Comparison of ENCODE assay signal across 1 cellular context in the genomic region with DNA sequence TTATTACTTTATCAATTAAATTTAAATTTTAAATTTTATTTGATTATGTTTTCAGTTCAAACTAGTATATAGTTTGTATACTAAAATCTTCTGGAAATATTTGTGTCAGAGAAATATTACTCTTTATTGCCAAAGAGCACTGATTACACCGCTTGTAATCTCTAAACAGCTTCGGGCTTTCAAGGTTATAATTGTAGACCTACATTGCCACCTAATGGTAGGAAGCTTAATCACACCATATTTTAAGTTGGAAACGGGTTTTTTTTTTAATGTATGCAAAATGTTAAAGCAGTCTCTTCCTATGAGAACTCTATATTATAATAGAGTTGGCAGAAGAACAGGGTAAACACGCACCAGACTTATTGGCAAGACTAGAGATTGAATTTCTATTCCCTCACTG.
TF ChIP-seq lines count a peak whose summit lies in the region.

No MANE protein-coding gene starts in this region.

TF ChIP-seq in HepG2, 621 proteins besides CTCF, POLR2A, EP300 and RAD21 (continued from another document):
- TF ChIP-seq TERF1 (CRISPR knock-in tag; IDR thresholded peaks at IDR 0.05) (no peak), SNAPC4 (CRISPR knock-in tag; IDR thresholded peaks at IDR 0.05) (no peak), KDM5A (IDR thresholded peaks at IDR 0.05; ENCODE audit: borderline replicate concordance, low read length) (no peak)
- TF ChIP-seq, protein P1, sequence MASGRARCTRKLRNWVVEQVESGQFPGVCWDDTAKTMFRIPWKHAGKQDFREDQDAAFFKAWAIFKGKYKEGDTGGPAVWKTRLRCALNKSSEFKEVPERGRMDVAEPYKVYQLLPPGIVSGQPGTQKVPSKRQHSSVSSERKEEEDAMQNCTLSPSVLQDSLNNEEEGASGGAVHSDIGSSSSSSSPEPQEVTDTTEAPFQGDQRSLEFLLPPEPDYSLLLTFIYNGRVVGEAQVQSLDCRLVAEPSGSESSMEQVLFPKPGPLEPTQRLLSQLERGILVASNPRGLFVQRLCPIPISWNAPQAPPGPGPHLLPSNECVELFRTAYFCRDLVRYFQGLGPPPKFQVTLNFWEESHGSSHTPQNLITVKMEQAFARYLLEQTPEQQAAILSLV (CRISPR knock-in tag; IDR thresholded peaks at IDR 0.05; ENCODE audit: borderline replicate concordance) = no peak
- TF ChIP-seq, protein P2, sequence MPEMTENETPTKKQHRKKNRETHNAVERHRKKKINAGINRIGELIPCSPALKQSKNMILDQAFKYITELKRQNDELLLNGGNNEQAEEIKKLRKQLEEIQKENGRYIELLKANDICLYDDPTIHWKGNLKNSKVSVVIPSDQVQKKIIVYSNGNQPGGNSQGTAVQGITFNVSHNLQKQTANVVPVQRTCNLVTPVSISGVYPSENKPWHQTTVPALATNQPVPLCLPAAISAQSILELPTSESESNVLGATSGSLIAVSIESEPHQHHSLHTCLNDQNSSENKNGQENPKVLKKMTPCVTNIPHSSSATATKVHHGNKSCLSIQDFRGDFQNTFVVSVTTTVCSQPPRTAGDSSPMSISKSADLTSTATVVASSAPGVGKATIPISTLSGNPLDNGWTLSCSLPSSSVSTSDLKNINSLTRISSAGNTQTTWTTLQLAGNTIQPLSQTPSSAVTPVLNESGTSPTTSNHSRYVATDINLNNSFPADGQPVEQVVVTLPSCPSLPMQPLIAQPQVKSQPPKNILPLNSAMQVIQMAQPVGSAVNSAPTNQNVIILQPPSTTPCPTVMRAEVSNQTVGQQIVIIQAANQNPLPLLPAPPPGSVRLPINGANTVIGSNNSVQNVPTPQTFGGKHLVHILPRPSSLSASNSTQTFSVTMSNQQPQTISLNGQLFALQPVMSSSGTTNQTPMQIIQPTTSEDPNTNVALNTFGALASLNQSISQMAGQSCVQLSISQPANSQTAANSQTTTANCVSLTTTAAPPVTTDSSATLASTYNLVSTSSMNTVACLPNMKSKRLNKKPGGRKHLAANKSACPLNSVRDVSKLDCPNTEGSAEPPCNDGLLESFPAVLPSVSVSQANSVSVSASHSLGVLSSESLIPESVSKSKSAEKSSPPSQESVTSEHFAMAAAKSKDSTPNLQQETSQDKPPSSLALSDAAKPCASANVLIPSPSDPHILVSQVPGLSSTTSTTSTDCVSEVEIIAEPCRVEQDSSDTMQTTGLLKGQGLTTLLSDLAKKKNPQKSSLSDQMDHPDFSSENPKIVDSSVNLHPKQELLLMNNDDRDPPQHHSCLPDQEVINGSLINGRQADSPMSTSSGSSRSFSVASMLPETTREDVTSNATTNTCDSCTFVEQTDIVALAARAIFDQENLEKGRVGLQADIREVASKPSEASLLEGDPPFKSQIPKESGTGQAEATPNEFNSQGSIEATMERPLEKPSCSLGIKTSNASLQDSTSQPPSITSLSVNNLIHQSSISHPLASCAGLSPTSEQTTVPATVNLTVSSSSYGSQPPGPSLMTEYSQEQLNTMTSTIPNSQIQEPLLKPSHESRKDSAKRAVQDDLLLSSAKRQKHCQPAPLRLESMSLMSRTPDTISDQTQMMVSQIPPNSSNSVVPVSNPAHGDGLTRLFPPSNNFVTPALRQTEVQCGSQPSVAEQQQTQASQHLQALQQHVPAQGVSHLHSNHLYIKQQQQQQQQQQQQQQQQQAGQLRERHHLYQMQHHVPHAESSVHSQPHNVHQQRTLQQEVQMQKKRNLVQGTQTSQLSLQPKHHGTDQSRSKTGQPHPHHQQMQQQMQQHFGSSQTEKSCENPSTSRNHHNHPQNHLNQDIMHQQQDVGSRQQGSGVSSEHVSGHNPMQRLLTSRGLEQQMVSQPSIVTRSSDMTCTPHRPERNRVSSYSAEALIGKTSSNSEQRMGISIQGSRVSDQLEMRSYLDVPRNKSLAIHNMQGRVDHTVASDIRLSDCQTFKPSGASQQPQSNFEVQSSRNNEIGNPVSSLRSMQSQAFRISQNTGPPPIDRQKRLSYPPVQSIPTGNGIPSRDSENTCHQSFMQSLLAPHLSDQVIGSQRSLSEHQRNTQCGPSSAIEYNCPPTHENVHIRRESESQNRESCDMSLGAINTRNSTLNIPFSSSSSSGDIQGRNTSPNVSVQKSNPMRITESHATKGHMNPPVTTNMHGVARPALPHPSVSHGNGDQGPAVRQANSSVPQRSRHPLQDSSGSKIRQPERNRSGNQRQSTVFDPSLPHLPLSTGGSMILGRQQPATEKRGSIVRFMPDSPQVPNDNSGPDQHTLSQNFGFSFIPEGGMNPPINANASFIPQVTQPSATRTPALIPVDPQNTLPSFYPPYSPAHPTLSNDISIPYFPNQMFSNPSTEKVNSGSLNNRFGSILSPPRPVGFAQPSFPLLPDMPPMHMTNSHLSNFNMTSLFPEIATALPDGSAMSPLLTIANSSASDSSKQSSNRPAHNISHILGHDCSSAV (CRISPR knock-in tag; IDR thresholded peaks at IDR 0.05; ENCODE audit: borderline replicate concordance) = no peak
